35 cellular contexts compared by ENCODE assay signal in genomic region chr19:30277941-30278881, GRCh38.
"Had no signal": no experiment of that assay in that cellular context is flagged by ENCODE, and none has a peak within 500 bp of the region (broad histone marks: within the 10 kb centered on the region; RNA-seq: fewer than 3 reads in every experiment).

No MANE protein-coding gene starts in this region.

- H3K9me3 ChIP-seq: adrenal gland, colonic mucosa had no signal

- FAIRE-seq: endometrium, endothelial cell of umbilical vein had no signal

- H3K27me3 ChIP-seq: adrenal gland, colonic mucosa had no signal

- H3K36me3 Mint-ChIP-seq: activated CD8-positive, alpha-beta memory T cell treated with anti-CD3 and anti-CD28 coated beads, Interleukin-2, amount 10 ng/mL, durations not matched to agents 7 days and 5 days; activated naive CD4-positive, alpha-beta T cell treated with anti-CD3 and anti-CD28 coated beads, Interleukin-2, amount 50 U/mL, for 24 hours; activated naive CD8-positive, alpha-beta T cell treated with anti-CD3 and anti-CD28 coated beads for 36 hours had no signal

- H3K4me1 ChIP-seq: adrenal gland, body of pancreas, colonic mucosa, gastroesophageal sphincter had no signal

- H3K9me3 Mint-ChIP-seq: activated naive CD4-positive, alpha-beta T cell treated with anti-CD3 and anti-CD28 coated beads, Interleukin-2, amount 50 U/mL, for 24 hours; activated T-helper 1 cell treated with anti-CD3 and anti-CD28 coated beads, Interleukin-12 subunit alpha, Interleukin-12 subunit beta, Interleukin-2, Interleukin-4 antibody, amounts not matched to agents 30 ng/mL and 10 ng/mL and 1 ng/mL, durations not matched to agents 14 hours and 24 hours and 36 hours had no signal

- H3K4me3 Mint-ChIP-seq: activated B cell treated with CpG ODN at 0.5 μM for 24 hours; activated CD8-positive, alpha-beta memory T cell treated with anti-CD3 and anti-CD28 coated beads, Interleukin-2, amount 10 ng/mL, durations not matched to agents 7 days and 5 days; activated CD8-positive, alpha-beta T cell treated with anti-CD3 and anti-CD28 coated beads, Interleukin-2, amount 10 ng/mL, durations not matched to agents 7 days and 5 days; activated naive CD4-positive, alpha-beta T cell treated with anti-CD3 and anti-CD28 coated beads for 36 hours; activated naive CD4-positive, alpha-beta T cell treated with anti-CD3 and anti-CD28 coated beads, Interleukin-2, amount 50 U/mL, for 24 hours; activated naive CD8-positive, alpha-beta T cell treated with anti-CD3 and anti-CD28 coated beads for 36 hours; activated naive CD8-positive, alpha-beta T cell treated with anti-CD3 and anti-CD28 coated beads, Interleukin-2, amount 50 U/mL, for 24 hours; activated T-helper 1 cell treated with anti-CD3 and anti-CD28 coated beads, Interleukin-12 subunit alpha, Interleukin-12 subunit beta, Interleukin-2, Interleukin-4 antibody, amounts not matched to agents 30 ng/mL and 10 ng/mL and 1 ng/mL, durations not matched to agents 14 hours and 24 hours and 36 hours; T-helper 17 cell; T-helper 2 cell treated with Interferon-gamma antibody and Interleukin-4, amounts not matched to agents 5 μg/mL and 100 μg/mL, for 36 hours had no signal

- H3K27ac Mint-ChIP-seq: activated B cell treated with CpG ODN at 0.5 μM for 24 hours; activated CD8-positive, alpha-beta memory T cell treated with anti-CD3 and anti-CD28 coated beads, Interleukin-2, amount 10 ng/mL, durations not matched to agents 7 days and 5 days; activated CD8-positive, alpha-beta T cell treated with anti-CD3 and anti-CD28 coated beads, Interleukin-2, amount 10 ng/mL, durations not matched to agents 7 days and 5 days; activated naive CD4-positive, alpha-beta T cell treated with anti-CD3 and anti-CD28 coated beads for 36 hours; activated naive CD4-positive, alpha-beta T cell treated with anti-CD3 and anti-CD28 coated beads, Interleukin-2, amount 50 U/mL, for 24 hours; activated naive CD8-positive, alpha-beta T cell treated with anti-CD3 and anti-CD28 coated beads for 36 hours; activated naive CD8-positive, alpha-beta T cell treated with anti-CD3 and anti-CD28 coated beads, Interleukin-2, amount 50 U/mL, for 24 hours; activated T-helper 1 cell treated with anti-CD3 and anti-CD28 coated beads, Interleukin-12 subunit alpha, Interleukin-12 subunit beta, Interleukin-2, Interleukin-4 antibody, amounts not matched to agents 30 ng/mL and 10 ng/mL and 1 ng/mL, durations not matched to agents 14 hours and 24 hours and 36 hours; activated T-helper 2 cell treated with anti-CD3 and anti-CD28 coated beads, Interferon-gamma antibody, Interleukin-2, Interleukin-4, amounts not matched to agents 10 μg/mL and 5 μg/mL and 100 μg/mL, durations not matched to agents 14 hours and 24 hours and 36 hours; T-helper 17 cell; T-helper 2 cell treated with Interferon-gamma antibody and Interleukin-4, amounts not matched to agents 5 μg/mL and 100 μg/mL, for 36 hours had no signal

- H3K27me3 Mint-ChIP-seq: activated B cell treated with CpG ODN at 0.5 μM for 24 hours; activated CD8-positive, alpha-beta memory T cell treated with anti-CD3 and anti-CD28 coated beads, Interleukin-2, amount 10 ng/mL, durations not matched to agents 7 days and 5 days; activated naive CD8-positive, alpha-beta T cell treated with anti-CD3 and anti-CD28 coated beads for 36 hours had no signal

- H3K4me1 Mint-ChIP-seq: activated B cell treated with CpG ODN at 0.5 μM for 24 hours; activated CD8-positive, alpha-beta memory T cell treated with anti-CD3 and anti-CD28 coated beads, Interleukin-2, amount 10 ng/mL, durations not matched to agents 7 days and 5 days; activated naive CD4-positive, alpha-beta T cell treated with anti-CD3 and anti-CD28 coated beads, Interleukin-2, amount 50 U/mL, for 24 hours; activated naive CD8-positive, alpha-beta T cell treated with anti-CD3 and anti-CD28 coated beads for 36 hours; activated naive CD8-positive, alpha-beta T cell treated with anti-CD3 and anti-CD28 coated beads, Interleukin-2, amount 50 U/mL, for 24 hours; T-helper 17 cell had no signal

- DNase-seq: activated B cell treated with CpG ODN at 0.5 μM for 24 hours; activated CD4-positive, alpha-beta T cell treated with anti-CD3 and anti-CD28 coated beads for 48 hours; activated CD4-positive, alpha-beta T cell treated with anti-CD3 and anti-CD28 coated beads, Interleukin-2, amount 50 U/mL, for 1 hour; activated CD4-positive, alpha-beta T cell treated with anti-CD3 and anti-CD28 coated beads, Interleukin-2, amount 50 U/mL, for 48 hours; activated CD8-positive, alpha-beta memory T cell treated with anti-CD3 and anti-CD28 coated beads, Interleukin-2, amount 10 ng/mL, durations not matched to agents 7 days and 5 days; activated CD8-positive, alpha-beta memory T cell treated with anti-CD3 and anti-CD28 coated beads, Interleukin-2, amount 50 U/mL, for 4 hours; activated CD8-positive, alpha-beta T cell treated with anti-CD3 and anti-CD28 coated beads, Interleukin-2, amount 10 ng/mL, durations not matched to agents 7 days and 5 days; activated effector memory CD4-positive, alpha-beta T cell treated with anti-CD3 and anti-CD28 coated beads, Interleukin-2, amount 50 U/mL, for 16 hours; activated naive CD4-positive, alpha-beta T cell treated with anti-CD3 and anti-CD28 coated beads for 36 hours; activated naive CD8-positive, alpha-beta T cell treated with anti-CD3 and anti-CD28 coated beads for 36 hours; activated naive CD8-positive, alpha-beta T cell treated with anti-CD3 and anti-CD28 coated beads, Interleukin-2, amount 50 U/mL, for 24 hours; activated T-cell treated with anti-CD3 and anti-CD28 coated beads, Interleukin-2, amount 50 U/mL, for 1 hour; activated T-cell treated with anti-CD3 and anti-CD28 coated beads, Interleukin-2, amount 50 U/mL, for 48 hours; adrenal gland; amygdala; body of pancreas; central memory CD4-positive, alpha-beta T cell; cerebellar nuclear complex; colonic mucosa; effector CD8-positive, alpha-beta T cell; esophagus squamous epithelium; foreskin melanocyte; T-helper 1 cell; T-helper 17 cell; T1000; WERI-Rb-1 had no signal

- ATAC-seq: activated CD4-positive, CD25-positive, alpha-beta regulatory T cell treated with anti-CD3 and anti-CD28 coated beads, Interleukin-2, amount 50 U/mL, for 24 hours; activated CD8-positive, alpha-beta memory T cell treated with anti-CD3 and anti-CD28 coated beads, Interleukin-2, amount 10 ng/mL, durations not matched to agents 7 days and 5 days; activated CD8-positive, alpha-beta T cell treated with anti-CD3 and anti-CD28 coated beads, Interleukin-2, amount 10 ng/mL, durations not matched to agents 7 days and 5 days; activated naive CD8-positive, alpha-beta T cell treated with anti-CD3 and anti-CD28 coated beads, Interleukin-2, amount 50 U/mL, for 24 hours; body of pancreas; gastroesophageal sphincter; T-helper 17 cell had no signal

- H3K36me3 ChIP-seq: adrenal gland, colonic mucosa, esophagus squamous epithelium, gastroesophageal sphincter, WERI-Rb-1 had no signal

- H3K27ac ChIP-seq: adrenal gland, body of pancreas, colonic mucosa, epithelial cell of prostate, esophagus squamous epithelium, gastroesophageal sphincter, WERI-Rb-1 had no signal

- H3K4me3 ChIP-seq: adrenal gland, body of pancreas, colonic mucosa, esophagus squamous epithelium, gastroesophageal sphincter had no signal
